In the genomic region with DNA sequence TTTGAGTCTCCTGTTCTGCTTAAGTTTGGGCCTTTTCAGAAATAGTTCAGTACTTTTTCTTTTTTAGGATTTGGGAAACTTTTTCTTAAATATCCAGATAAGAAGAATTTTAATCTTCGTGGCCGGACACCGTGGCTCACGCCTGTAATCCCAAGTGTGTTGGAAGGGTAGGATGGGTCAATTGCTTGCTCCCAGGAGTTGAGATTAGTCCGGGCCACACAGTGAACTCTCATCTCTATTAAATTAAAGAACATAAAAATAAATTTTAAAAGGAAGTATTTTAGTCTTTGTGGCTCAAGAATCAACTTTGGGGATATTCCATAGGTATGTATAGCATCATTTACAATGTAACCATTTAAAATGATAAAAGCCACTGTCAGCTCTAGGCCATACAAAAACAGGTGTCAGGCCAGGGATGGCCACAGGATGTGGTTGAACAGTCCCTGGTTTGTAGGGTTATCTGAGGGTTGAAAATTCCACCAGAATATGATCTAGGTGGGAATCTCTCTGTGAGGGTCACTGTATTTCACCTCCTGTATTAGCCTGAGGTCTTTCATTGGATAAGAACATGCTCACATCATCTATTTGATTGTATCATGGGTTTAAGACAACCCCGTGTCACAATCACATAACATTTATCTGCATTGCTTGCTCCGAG, we compare ENCODE assay signal across 21 cellular contexts.
"Had no signal": no experiment of that assay in that cellular context is flagged by ENCODE, and none has a peak within 500 bp of the region (broad histone marks: within the 10 kb centered on the region; RNA-seq: fewer than 3 reads in every experiment).

No MANE protein-coding gene starts in this region.

- H3K9me3 Mint-ChIP-seq: activated naive CD4-positive, alpha-beta T cell treated with anti-CD3 and anti-CD28 coated beads, Interleukin-2, amount 50 U/mL, for 24 hours; activated T-cell treated with anti-CD3 and anti-CD28 coated beads, Interleukin-2, amount 50 U/mL, for 72 hours had no signal

- H3K4me1 ChIP-seq: adrenal gland, ascending aorta, lower lobe of right lung, sigmoid colon, upper lobe of left lung had no signal

- H3K36me3 ChIP-seq: adrenal gland, ascending aorta, brain microvascular endothelial cell, heart left ventricle, lower lobe of right lung, sigmoid colon, upper lobe of left lung had no signal

- H3K9me3 ChIP-seq: adrenal gland, ascending aorta, heart left ventricle, lower lobe of right lung, mucosa of descending colon, sigmoid colon, upper lobe of left lung had no signal

- H3K27me3 Mint-ChIP-seq: activated naive CD4-positive, alpha-beta T cell treated with anti-CD3 and anti-CD28 coated beads, Interleukin-2, amount 50 U/mL, for 24 hours had no signal

- ATAC-seq: activated T-cell treated with anti-CD3 and anti-CD28 coated beads, Interleukin-2, amount 50 U/mL, for 72 hours; heart left ventricle; left lobe of liver; lower lobe of right lung; mucosa of descending colon had no signal

- H3K4me2 ChIP-seq: smooth muscle cell had no signal

- H3K36me3 Mint-ChIP-seq: activated naive CD4-positive, alpha-beta T cell treated with anti-CD3 and anti-CD28 coated beads, Interleukin-2, amount 50 U/mL, for 24 hours had no signal

- DNase-seq: activated CD4-positive, alpha-beta T cell treated with anti-CD3 and anti-CD28 coated beads for 1 hour; activated effector memory CD4-positive, alpha-beta T cell treated with Interleukin-2 at 50 U/mL for 16 hours; activated T-cell treated with anti-CD3 and anti-CD28 coated beads, Interleukin-2, amount 50 U/mL, for 72 hours; adrenal gland; brain microvascular endothelial cell; caudate nucleus; heart left ventricle; kidney; lower lobe of right lung; mesendoderm; mucosa of descending colon; retina; sigmoid colon; stimulated activated CD4-positive, alpha-beta T cell treated with anti-CD3 and anti-CD28 coated beads, Interleukin-15, amount 100 ng/mL, for 24 hours; stimulated activated naive CD4-positive, alpha-beta T cell; T-helper 9 cell; upper lobe of left lung had no signal

- H3K4me3 ChIP-seq: adrenal gland, ascending aorta, lower lobe of right lung, mucosa of descending colon, sigmoid colon, smooth muscle cell, upper lobe of left lung had no signal

- H3K27me3 ChIP-seq: adrenal gland, ascending aorta, sigmoid colon, upper lobe of left lung had no signal

- H3K27ac Mint-ChIP-seq: activated naive CD4-positive, alpha-beta T cell treated with anti-CD3 and anti-CD28 coated beads, Interleukin-2, amount 50 U/mL, for 24 hours; activated T-cell treated with anti-CD3 and anti-CD28 coated beads, Interleukin-2, amount 50 U/mL, for 72 hours had no signal

- H3K27ac ChIP-seq: adrenal gland, ascending aorta, brain microvascular endothelial cell, lower lobe of right lung, sigmoid colon, upper lobe of left lung had no signal
